Comparison of ENCODE assay signal across 16 cellular contexts in genomic region chr16:18796377-18796776, GRCh38.
"Had no signal": no experiment of that assay in that cellular context is flagged by ENCODE, and none has a peak within 500 bp of the region (broad histone marks: within the 10 kb centered on the region; RNA-seq: fewer than 3 reads in every experiment).

No MANE protein-coding gene starts in this region.

- ATAC-seq: activated CD4-positive, alpha-beta T cell treated with anti-CD3 and anti-CD28 coated beads for 36 hours; WTC11 had no signal

- H3K4me3 ChIP-seq: prostate gland, right atrium auricular region, tibial nerve had no signal

- H3K27ac ChIP-seq: prostate gland, right atrium auricular region, tibial nerve had no signal

- H3K27me3 ChIP-seq: right atrium auricular region, tibial nerve had no signal

- H3K27ac Mint-ChIP-seq: activated CD4-positive, alpha-beta memory T cell treated with anti-CD3 and anti-CD28 coated beads, Interleukin-2, amount 10 ng/mL, durations not matched to agents 7 days and 5 days; dendritic cell treated with granulocyte-macrophage colony-stimulating factor and Interleukin-4, amounts not matched to agents 40 ng/mL and 50 ng/mL, for 4 days; memory B cell; stimulated activated naive CD8-positive, alpha-beta T cell treated with anti-CD3 and anti-CD28 coated beads, Interleukin-15, Interleukin-2, amounts not matched to agents 100 ng/mL and 50 ng/mL, for 24 hours; WTC11 had no signal

- DNase-seq: activated CD4-positive, alpha-beta memory T cell treated with anti-CD3 and anti-CD28 coated beads, Interleukin-2, amount 10 ng/mL, durations not matched to agents 7 days and 5 days; activated CD4-positive, alpha-beta T cell treated with anti-CD3 and anti-CD28 coated beads for 36 hours; activated CD8-positive, alpha-beta memory T cell treated with anti-CD3 and anti-CD28 coated beads, Interleukin-2, amount 50 U/mL, for 48 hours; activated naive CD4-positive, alpha-beta T cell treated with Interleukin-2 at 50 U/mL for 16 hours; effector memory CD4-positive, alpha-beta T cell; stimulated activated CD4-positive, alpha-beta T cell treated with anti-CD3 and anti-CD28 coated beads, Interleukin-15, amount 100 ng/mL, for 24 hours; stimulated activated CD4-positive, alpha-beta T cell treated with anti-CD3 and anti-CD28 coated beads, Interleukin-2, amount 100 ng/mL, for 48 hours; T-helper 2 cell had no signal

- H3K4me3 Mint-ChIP-seq: activated CD4-positive, alpha-beta memory T cell treated with anti-CD3 and anti-CD28 coated beads, Interleukin-2, amount 10 ng/mL, durations not matched to agents 7 days and 5 days; activated CD4-positive, alpha-beta T cell treated with anti-CD3 and anti-CD28 coated beads for 36 hours; dendritic cell treated with granulocyte-macrophage colony-stimulating factor and Interleukin-4, amounts not matched to agents 40 ng/mL and 50 ng/mL, for 4 days; memory B cell; stimulated activated naive CD8-positive, alpha-beta T cell treated with anti-CD3 and anti-CD28 coated beads, Interleukin-15, Interleukin-2, amounts not matched to agents 100 ng/mL and 50 ng/mL, for 24 hours; WTC11 had no signal

- H3K9me3 Mint-ChIP-seq: activated CD4-positive, alpha-beta memory T cell treated with anti-CD3 and anti-CD28 coated beads, Interleukin-2, amount 10 ng/mL, durations not matched to agents 7 days and 5 days; dendritic cell treated with granulocyte-macrophage colony-stimulating factor and Interleukin-4, amounts not matched to agents 40 ng/mL and 50 ng/mL, for 4 days; memory B cell; neural crest cell; stimulated activated naive CD8-positive, alpha-beta T cell treated with anti-CD3 and anti-CD28 coated beads, Interleukin-15, Interleukin-2, amounts not matched to agents 100 ng/mL and 50 ng/mL, for 24 hours; WTC11 had no signal

- H3K9me3 ChIP-seq: prostate gland, right atrium auricular region, tibial nerve had no signal

- H3K27me3 Mint-ChIP-seq: activated CD4-positive, alpha-beta memory T cell treated with anti-CD3 and anti-CD28 coated beads, Interleukin-2, amount 10 ng/mL, durations not matched to agents 7 days and 5 days; activated CD4-positive, alpha-beta T cell treated with anti-CD3 and anti-CD28 coated beads for 36 hours; dendritic cell treated with granulocyte-macrophage colony-stimulating factor and Interleukin-4, amounts not matched to agents 40 ng/mL and 50 ng/mL, for 4 days; memory B cell; stimulated activated naive CD8-positive, alpha-beta T cell treated with anti-CD3 and anti-CD28 coated beads, Interleukin-15, Interleukin-2, amounts not matched to agents 100 ng/mL and 50 ng/mL, for 24 hours had no signal
